In genomic region chr16:79282806-79283205, GRCh38 we compare ENCODE assay signal across 21 cellular contexts.
DNase-seq lines count a peak whose midpoint lies in the region; ATAC-seq, FAIRE-seq and TF ChIP-seq lines count a peak whose summit lies in the region.
"Had no signal": no experiment of that assay in that cellular context is flagged by ENCODE, and none has a peak within 500 bp of the region (broad histone marks: within the 10 kb centered on the region; RNA-seq: fewer than 3 reads in every experiment).

No MANE protein-coding gene starts in this region.

- peak; percentile 31 for FAIRE-seq in GM12891 (lab: Jason Lieb, UNC)
- FAIRE-seq: H54, K562 had no signal

- ATAC-seq in activated T-cell treated with anti-CD3 and anti-CD28 coated beads, Interleukin-2, amount 50 U/mL, for 4 hours: peak; percentile 37 to 43
- peak; percentile 54 for ATAC-seq in stimulated activated effector memory CD8-positive, alpha-beta T cell treated with anti-CD3 and anti-CD28 coated beads, Interleukin-12 subunit alpha, Interleukin-12 subunit beta, amount 100 ng/mL, for 72 hours
- ATAC-seq in heart right ventricle: no peak
- ATAC-seq: esophagus mucosa, gastrocnemius medialis, K562 had no signal

- TF ChIP-seq CTCF in heart right ventricle (IDR thresholded peaks at IDR 0.05): no peak

- H3K4me3 Mint-ChIP-seq in activated T-cell treated with anti-CD3 and anti-CD28 coated beads, Interleukin-2, amount 50 U/mL, for 4 hours: peak overlapping the region; percentile 39
- H3K4me3 Mint-ChIP-seq in activated T-helper 2 cell treated with anti-CD3 and anti-CD28 coated beads, Interferon-gamma antibody, Interleukin-2, Interleukin-4, amounts not matched to agents 10 μg/mL and 5 μg/mL and 100 μg/mL, durations not matched to agents 14 hours and 24 hours and 36 hours (ENCODE audit: low read depth): peak overlapping the region; percentile 40
- H3K4me3 Mint-ChIP-seq in stimulated activated effector memory CD8-positive, alpha-beta T cell treated with anti-CD3 and anti-CD28 coated beads, Interleukin-12 subunit alpha, Interleukin-12 subunit beta, amount 100 ng/mL, for 72 hours: peak overlapping the region; percentile 58
- H3K4me3 Mint-ChIP-seq: memory B cell had no signal

- peak overlapping the region; percentile 72 for H3K27ac Mint-ChIP-seq in activated T-helper 2 cell treated with anti-CD3 and anti-CD28 coated beads, Interferon-gamma antibody, Interleukin-2, Interleukin-4, amounts not matched to agents 10 μg/mL and 5 μg/mL and 100 μg/mL, durations not matched to agents 14 hours and 24 hours and 36 hours
- peak overlapping the region; percentile 55 for H3K27ac Mint-ChIP-seq in stimulated activated effector memory CD8-positive, alpha-beta T cell treated with anti-CD3 and anti-CD28 coated beads, Interleukin-12 subunit alpha, Interleukin-12 subunit beta, amount 100 ng/mL, for 72 hours
- H3K27ac Mint-ChIP-seq: memory B cell had no signal

- peaks cover 0 to 33% (median 12%) of the 10 kb centered on the region in 9 donors for H3K4me1 ChIP-seq in heart right ventricle

- H3K9me3 Mint-ChIP-seq in activated T-cell treated with anti-CD3 and anti-CD28 coated beads, Interleukin-2, amount 50 U/mL, for 4 hours: no peaks in the 10 kb centered on the region
- no peaks in the 10 kb centered on the region for H3K9me3 Mint-ChIP-seq in activated T-helper 2 cell treated with anti-CD3 and anti-CD28 coated beads, Interferon-gamma antibody, Interleukin-2, Interleukin-4, amounts not matched to agents 10 μg/mL and 5 μg/mL and 100 μg/mL, durations not matched to agents 14 hours and 24 hours and 36 hours
- H3K9me3 Mint-ChIP-seq in stimulated activated effector memory CD8-positive, alpha-beta T cell treated with anti-CD3 and anti-CD28 coated beads, Interleukin-12 subunit alpha, Interleukin-12 subunit beta, amount 100 ng/mL, for 72 hours: no peaks in the 10 kb centered on the region
- H3K9me3 Mint-ChIP-seq: memory B cell had no signal

- H3K9me3 ChIP-seq in heart right ventricle: no peaks in the 10 kb centered on the region
- H3K9me3 ChIP-seq: gastrocnemius medialis, SJCRH30, testis had no signal

- H3K27me3 Mint-ChIP-seq in activated T-cell treated with anti-CD3 and anti-CD28 coated beads, Interleukin-2, amount 50 U/mL, for 4 hours (ENCODE audit: low read depth): peaks cover 2% of the 10 kb centered on the region
- no peaks in the 10 kb centered on the region for H3K27me3 Mint-ChIP-seq in activated T-helper 2 cell treated with anti-CD3 and anti-CD28 coated beads, Interferon-gamma antibody, Interleukin-2, Interleukin-4, amounts not matched to agents 10 μg/mL and 5 μg/mL and 100 μg/mL, durations not matched to agents 14 hours and 24 hours and 36 hours (ENCODE audit: low read depth)

- no peak overlapping the region for H3K27ac ChIP-seq in heart right ventricle
- H3K27ac ChIP-seq: gastrocnemius medialis, SJCRH30, testis had no signal

- DNase-seq in activated T-cell treated with anti-CD3 and anti-CD28 coated beads, Interleukin-2, amount 50 U/mL, for 4 hours: no peak
- DNase-seq in activated T-cell treated with anti-CD3 and anti-CD28 coated beads for 4 hours: no peak
- DNase-seq in GM12891 (ENCODE audit: insufficient read length, low spot score): no peak
- DNase-seq in activated T-helper 2 cell treated with anti-CD3 and anti-CD28 coated beads, Interferon-gamma antibody, Interleukin-2, Interleukin-4, amounts not matched to agents 10 μg/mL and 5 μg/mL and 100 μg/mL, durations not matched to agents 14 hours and 24 hours and 36 hours (ENCODE audit: low spot score): no peak
- no peak for DNase-seq in stimulated activated effector memory CD8-positive, alpha-beta T cell treated with anti-CD3 and anti-CD28 coated beads, Interleukin-12 subunit alpha, Interleukin-12 subunit beta, amount 100 ng/mL, for 72 hours (ENCODE audit: low spot score in 2 of 2)
- no peak for DNase-seq in activated effector memory CD4-positive, alpha-beta T cell treated with Interleukin-2 at 50 U/mL for 16 hours
- DNase-seq in heart right ventricle: no peak
- no peak for DNase-seq in germinal center (ENCODE audit: low spot score)
- DNase-seq: activated gamma-delta T cell; cerebellar nuclear complex; gastrocnemius medialis; kidney glomerular epithelial cell; NCI-H1694; NCI-H226; SJCRH30; stimulated activated CD4-positive, alpha-beta T cell treated with anti-CD3 and anti-CD28 coated beads, Interleukin-12 subunit alpha, Interleukin-12 subunit beta, amount 100 ng/mL, for 4 hours; testis had no signal

- no peaks in the 10 kb centered on the region for H3K36me3 ChIP-seq in heart right ventricle
- H3K36me3 ChIP-seq: gastrocnemius medialis, SJCRH30 had no signal

- TF ChIP-seq POLR2A in GM12891 (IDR thresholded peaks at IDR 0.05; ENCODE audit: low read depth, low read length): no peak

- no peaks in the 10 kb centered on the region for H3K36me3 Mint-ChIP-seq in activated T-cell treated with anti-CD3 and anti-CD28 coated beads, Interleukin-2, amount 50 U/mL, for 4 hours (ENCODE audit: insufficient read depth)
- no peaks in the 10 kb centered on the region for H3K36me3 Mint-ChIP-seq in activated T-helper 2 cell treated with anti-CD3 and anti-CD28 coated beads, Interferon-gamma antibody, Interleukin-2, Interleukin-4, amounts not matched to agents 10 μg/mL and 5 μg/mL and 100 μg/mL, durations not matched to agents 14 hours and 24 hours and 36 hours (ENCODE audit: low read depth)
- peaks cover 5% of the 10 kb centered on the region for H3K36me3 Mint-ChIP-seq in stimulated activated effector memory CD8-positive, alpha-beta T cell treated with anti-CD3 and anti-CD28 coated beads, Interleukin-12 subunit alpha, Interleukin-12 subunit beta, amount 100 ng/mL, for 72 hours
- H3K36me3 Mint-ChIP-seq: memory B cell had no signal

- intact Hi-C loops in activated T-helper 2 cell treated with anti-CD3 and anti-CD28 coated beads, Interferon-gamma antibody, Interleukin-2, Interleukin-4, amounts not matched to agents 10 μg/mL and 5 μg/mL and 100 μg/mL, durations not matched to agents 14 hours and 24 hours and 36 hours (cut with micrococcal nuclease): loop anchor here (1.0 kb wide), 1 partner anchor 11 kb away; no protein-coding TSS in a partner anchor
- intact Hi-C loops in heart right ventricle (cut with DNase I): no loop called here

- H3K4me1 Mint-ChIP-seq in activated T-cell treated with anti-CD3 and anti-CD28 coated beads, Interleukin-2, amount 50 U/mL, for 4 hours (ENCODE audit: low read depth): peaks cover 85% of the 10 kb centered on the region
- H3K4me1 Mint-ChIP-seq in activated T-helper 2 cell treated with anti-CD3 and anti-CD28 coated beads, Interferon-gamma antibody, Interleukin-2, Interleukin-4, amounts not matched to agents 10 μg/mL and 5 μg/mL and 100 μg/mL, durations not matched to agents 14 hours and 24 hours and 36 hours (ENCODE audit: low read depth): peaks cover 79% of the 10 kb centered on the region
- H3K4me1 Mint-ChIP-seq in stimulated activated effector memory CD8-positive, alpha-beta T cell treated with anti-CD3 and anti-CD28 coated beads, Interleukin-12 subunit alpha, Interleukin-12 subunit beta, amount 100 ng/mL, for 72 hours: peaks cover 71% of the 10 kb centered on the region

- WGBS in heart right ventricle, 2 donors: 97 to 100% methylated on average over 2 of the region's 2 CpGs

- peaks cover 0 to 9% (median 0%) of the 10 kb centered on the region in 7 donors for H3K27me3 ChIP-seq in heart right ventricle
- H3K27me3 ChIP-seq: gastrocnemius medialis, SJCRH30, testis had no signal

- no peak overlapping the region for H3K4me3 ChIP-seq in heart right ventricle
- H3K4me3 ChIP-seq: gastrocnemius medialis, K562, SJCRH30, testis had no signal

TF ChIP-seq in GM12891, 5 proteins besides CTCF, POLR2A, EP300 and RAD21:
- TF ChIP-seq POU2F2 (IDR thresholded peaks at IDR 0.05; ENCODE audit: low read depth, low read length): no peak
- TF ChIP-seq POLR2AphosphoS5 (IDR thresholded peaks at IDR 0.05; ENCODE audit: low read depth, low read length): no peak
- TF ChIP-seq PAX5 (IDR thresholded peaks at IDR 0.05; ENCODE audit: insufficient read depth, low read length, severe bottlenecking): no peak
- TF ChIP-seq TAF1 (IDR thresholded peaks at IDR 0.05; ENCODE audit: low read depth, low read length): no peak

Comparison
In these comparisons a context has a peak if more than half of its experiments do, and no peak if none do; other contexts are left out.
1. ATAC-seq: peak in activated T-cell treated with anti-CD3 and anti-CD28 coated beads, Interleukin-2, amount 50 U/mL, for 4 hours (2 of 2) and stimulated activated effector memory CD8-positive, alpha-beta T cell treated with anti-CD3 and anti-CD28 coated beads, Interleukin-12 subunit alpha, Interleukin-12 subunit beta, amount 100 ng/mL, for 72 hours (single experiment); none in heart right ventricle (0 of 8).
2. Peak in every context shown above with its lines, with median percentiles within 50 percentile points of each other: H3K4me3 Mint-ChIP-seq.